1 cellular context compared by ENCODE assay signal in genomic region chr1:8113257-8114220, GRCh38.
TF ChIP-seq lines count a peak whose summit lies in the region.

No MANE protein-coding gene starts in this region.

TF ChIP-seq in PFSK-1, 5 proteins besides CTCF, POLR2A, EP300 and RAD21 (continued from another document):
- TF ChIP-seq REST (IDR thresholded peaks at IDR 0.05; ENCODE audit: insufficient read depth in 1 of 2, low read depth in 2 of 2, low read length in 2 of 2) = no peak
